Comparison of ENCODE assay signal across 1 cellular context in genomic region chr2:241670333-241671110, GRCh38.
TF ChIP-seq lines count a peak whose summit lies in the region.

No MANE protein-coding gene starts in this region.

TF ChIP-seq in IMR-90, 13 proteins besides CTCF, POLR2A, EP300 and RAD21 (continued from another document):
- TF ChIP-seq FOS (IDR thresholded peaks at IDR 0.05; ENCODE audit: low read depth, low read length): no peak
- no peak for TF ChIP-seq MAZ (IDR thresholded peaks at IDR 0.05; ENCODE audit: borderline replicate concordance, low read depth, low read length)
- TF ChIP-seq MAFK (IDR thresholded peaks at IDR 0.05; ENCODE audit: low read depth, low read length): no peak
- TF ChIP-seq ELK1 (IDR thresholded peaks at IDR 0.05; ENCODE audit: borderline replicate concordance, low read depth, low read length): no peak
- no peak for TF ChIP-seq USF2 (IDR thresholded peaks at IDR 0.05; ENCODE audit: low read depth, low read length)
- no peak for TF ChIP-seq BHLHE40 (IDR thresholded peaks at IDR 0.05; ENCODE audit: low read depth, low read length)
- TF ChIP-seq CHD1 (IDR thresholded peaks at IDR 0.05; ENCODE audit: low read depth, low read length): no peak
- no peak for TF ChIP-seq SMC3 (IDR thresholded peaks at IDR 0.05; ENCODE audit: low read depth, low read length)
- TF ChIP-seq RCOR1 (IDR thresholded peaks at IDR 0.05; ENCODE audit: insufficient replicate concordance, low read length): no peak
- no peak for TF ChIP-seq MXI1 (IDR thresholded peaks at IDR 0.05; ENCODE audit: borderline replicate concordance, low read depth, low read length)
- TF ChIP-seq CEBPB (IDR thresholded peaks at IDR 0.05; ENCODE audit: low read depth, low read length): no peak
TF ChIP-seq in IMR-90: peak in this region for 0.
